11 cellular contexts compared by ENCODE assay signal in genomic region chr22:35894464-35894878, GRCh38.
DNase-seq lines count a peak whose midpoint lies in the region; ATAC-seq, FAIRE-seq and TF ChIP-seq lines count a peak whose summit lies in the region.
"Had no signal": no experiment of that assay in that cellular context is flagged by ENCODE, and none has a peak within 500 bp of the region (broad histone marks: within the 10 kb centered on the region; RNA-seq: fewer than 3 reads in every experiment).

No MANE protein-coding gene starts in this region.

- peaks cover 5 to 20% (median 11%) of the 10 kb centered on the region in 5 donors for H3K27me3 Mint-ChIP-seq in naive thymus-derived CD8-positive, alpha-beta T cell
- H3K27me3 Mint-ChIP-seq: stimulated activated naive CD8-positive, alpha-beta T cell treated with anti-CD3 and anti-CD28 coated beads, Interleukin-15, amount 100 ng/mL, for 72 hours had no signal

- H3K4me1 Mint-ChIP-seq in naive thymus-derived CD8-positive, alpha-beta T cell = peaks cover 0 to 6% (median 0%) of the 10 kb centered on the region in 4 donors
- H3K4me1 Mint-ChIP-seq: stimulated activated naive CD8-positive, alpha-beta T cell treated with anti-CD3 and anti-CD28 coated beads, Interleukin-15, amount 100 ng/mL, for 72 hours had no signal

- no peaks in the 10 kb centered on the region for H3K27me3 ChIP-seq in foreskin keratinocyte
- H3K27me3 ChIP-seq in osteoblast (ENCODE audit: insufficient read depth, low read length) = no peaks in the 10 kb centered on the region
- H3K27me3 ChIP-seq in vagina = no peaks in the 10 kb centered on the region
- H3K27me3 ChIP-seq in colonic mucosa = no peaks in the 10 kb centered on the region

- POLR2A ChIA-PET in naive thymus-derived CD8-positive, alpha-beta T cell (lab: Charles Lee) = no interaction called here

- intact Hi-C loops in vagina (cut with DNase I) = no loop called here
- intact Hi-C loops in colonic mucosa (cut with DNase I) = no loop called here

- H3K9ac ChIP-seq in colonic mucosa (ENCODE audit: low read depth in 2 of 2, low read length in 2 of 2) = no peak overlapping the region

- H3K4me3 ChIP-seq in osteoblast (ENCODE audit: insufficient read depth, low read length) (peak overlapping the region; percentile 36), vagina (peak overlapping the region; percentile 22 to 25), colonic mucosa (no peak overlapping the region)
- H3K4me3 ChIP-seq: K562 had no signal

- H3K27ac Mint-ChIP-seq in naive thymus-derived CD8-positive, alpha-beta T cell = peak overlapping the region in 1 of 10 donors; percentile 15
- H3K27ac Mint-ChIP-seq: stimulated activated naive CD8-positive, alpha-beta T cell treated with anti-CD3 and anti-CD28 coated beads, Interleukin-15, amount 100 ng/mL, for 72 hours had no signal

- H3K4me1 ChIP-seq in foreskin keratinocyte = peaks cover 41% of the 10 kb centered on the region
- H3K4me1 ChIP-seq in osteoblast (ENCODE audit: insufficient read depth, low read length) = peaks cover 28% of the 10 kb centered on the region
- H3K4me1 ChIP-seq in vagina = peaks cover 68% of the 10 kb centered on the region
- peaks cover 5% of the 10 kb centered on the region for H3K4me1 ChIP-seq in colonic mucosa

- TF ChIP-seq POLR2A in vagina (IDR thresholded peaks at IDR 0.05) = no peak

- TF ChIP-seq CTCF in foreskin keratinocyte (conservative IDR thresholded peaks at IDR 0.05) = no peak
- no peak for TF ChIP-seq CTCF in osteoblast (IDR thresholded peaks at IDR 0.05; ENCODE audit: extremely low read depth, low read depth, low read length)
- no peak for TF ChIP-seq CTCF in vagina (IDR thresholded peaks at IDR 0.05)
- TF ChIP-seq CTCF in colonic mucosa (IDR thresholded peaks at IDR 0.05) = no peak

- no peaks in the 10 kb centered on the region for H3K9me3 Mint-ChIP-seq in naive thymus-derived CD8-positive, alpha-beta T cell
- H3K9me3 Mint-ChIP-seq: stimulated activated naive CD8-positive, alpha-beta T cell treated with anti-CD3 and anti-CD28 coated beads, Interleukin-15, amount 100 ng/mL, for 72 hours had no signal

- no peak for ATAC-seq in foreskin keratinocyte
- no peak for ATAC-seq in naive thymus-derived CD8-positive, alpha-beta T cell
- ATAC-seq: K562; stimulated activated naive CD8-positive, alpha-beta T cell treated with anti-CD3 and anti-CD28 coated beads, Interleukin-15, amount 100 ng/mL, for 72 hours had no signal

- no peak overlapping the region for H2AFZ ChIP-seq in osteoblast (ENCODE audit: low read length)

- H3K4me3 Mint-ChIP-seq in naive thymus-derived CD8-positive, alpha-beta T cell = peak overlapping the region in 1 of 10 donors; percentile 20
- H3K4me3 Mint-ChIP-seq: stimulated activated naive CD8-positive, alpha-beta T cell treated with anti-CD3 and anti-CD28 coated beads, Interleukin-15, amount 100 ng/mL, for 72 hours had no signal

- peak overlapping the region; percentile 66 for H3K4me2 ChIP-seq in osteoblast (ENCODE audit: insufficient read depth, low read length)

- H3K36me3 ChIP-seq in osteoblast (ENCODE audit: insufficient read depth, low read length) (no peaks in the 10 kb centered on the region), vagina (no peaks in the 10 kb centered on the region), colonic mucosa (no peaks in the 10 kb centered on the region)

- H3K9me3 ChIP-seq in osteoblast (ENCODE audit: low read depth, low read length) = no peaks in the 10 kb centered on the region
- H3K9me3 ChIP-seq in vagina = no peaks in the 10 kb centered on the region
- H3K9me3 ChIP-seq in colonic mucosa = no peaks in the 10 kb centered on the region

- no peak for FAIRE-seq in HTR-8/SVneo (lab: Jason Lieb, UNC)
- FAIRE-seq: A204.1, K562 had no signal

- H3K36me3 Mint-ChIP-seq in naive thymus-derived CD8-positive, alpha-beta T cell = no peaks in the 10 kb centered on the region

- H4K20me1 ChIP-seq in osteoblast (ENCODE audit: insufficient read depth, low read length) = peaks cover 53% of the 10 kb centered on the region

- peaks cover 86% of the 10 kb centered on the region for H3K79me2 ChIP-seq in osteoblast (ENCODE audit: insufficient read depth, low read length)

- DNase-seq in NCI-H2227 (lab: John Stamatoyannopoulos, UW; ENCODE audit: unreplicated experiment) (peak; percentile 9), NCI-H2227 treated with DMSO at 0.1 percent for 48 hours (lab: John Stamatoyannopoulos, UW) (no peak), foreskin keratinocyte (peak in 1 of 2 donors; percentile 38), osteoblast (ENCODE audit: insufficient read length, low spot score, missing footprints) (no peak), vagina (ENCODE audit: extremely low spot score in 2 of 2) (no peak), colonic mucosa (no peak), HTR-8/SVneo (ENCODE audit: insufficient read length, low spot score) (no peak)
- no peak for DNase-seq in naive thymus-derived CD8-positive, alpha-beta T cell
- DNase-seq: stimulated activated naive CD8-positive, alpha-beta T cell treated with anti-CD3 and anti-CD28 coated beads, Interleukin-15, amount 100 ng/mL, for 72 hours had no signal

- H3K27ac ChIP-seq in foreskin keratinocyte (peak overlapping the region; percentile 66), osteoblast (ENCODE audit: low read depth, low read length) (peak overlapping the region; percentile 17), vagina (peak overlapping the region; percentile 81), colonic mucosa (no peak overlapping the region)
